In the genomic region with DNA sequence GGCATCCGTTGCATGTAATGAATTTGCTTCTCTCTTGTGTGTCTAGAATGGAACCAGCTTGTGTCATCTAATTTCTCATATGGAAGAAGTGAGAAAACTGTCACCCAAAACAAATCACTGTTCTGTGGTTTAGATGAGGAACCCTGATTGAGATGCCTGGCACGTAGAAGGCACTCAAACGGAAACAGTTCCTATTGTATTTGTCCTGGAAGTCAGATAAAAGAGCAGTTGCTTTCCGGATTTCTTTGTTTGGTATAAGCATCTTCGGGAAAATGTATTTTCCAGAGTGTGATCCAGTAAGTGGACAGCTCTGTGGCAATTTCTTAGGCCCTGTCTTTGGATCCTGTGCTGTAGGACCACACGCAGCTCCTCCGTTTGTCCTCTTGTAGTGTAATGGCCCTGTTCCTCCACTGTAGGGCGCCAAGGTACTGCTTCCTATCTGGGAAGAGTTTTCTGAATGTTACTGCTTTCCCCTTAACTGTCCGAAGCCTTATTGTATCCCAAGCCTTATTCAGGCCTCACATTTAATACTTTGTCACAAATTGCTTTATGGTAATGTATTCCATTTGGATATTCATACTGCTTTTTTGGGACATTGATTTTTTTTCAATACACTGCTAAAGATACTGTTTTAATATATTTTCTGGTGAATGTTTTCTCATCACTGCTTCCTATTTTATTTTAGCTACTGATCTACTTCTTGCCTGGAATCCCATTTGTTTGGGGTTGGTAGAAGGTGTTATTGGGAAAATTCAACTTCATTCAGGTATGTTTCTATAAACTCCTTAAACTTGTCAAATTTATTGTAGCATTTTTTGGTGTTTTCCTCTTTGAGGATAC, we compare ENCODE assay signal across 7 cellular contexts.
A peak's percentile ranks its signal among the peaks of the same experiment; 100 is the strongest.
DNase-seq lines count a peak whose midpoint lies in the region; ATAC-seq and TF ChIP-seq lines count a peak whose summit lies in the region.

No MANE protein-coding gene starts in this region.

- peak; percentile 90 for TF ChIP-seq CTCF in GM12875 (IDR thresholded peaks at IDR 0.05; ENCODE audit: borderline replicate concordance, insufficient read depth, low read depth, low read length)

- H3K4me1 Mint-ChIP-seq in T-helper 2 cell treated with Interferon-gamma antibody and Interleukin-4, amounts not matched to agents 5 μg/mL and 100 μg/mL, for 36 hours (ENCODE audit: low read depth) = peaks cover 5% of the 10 kb centered on the region

- ATAC-seq in HG02759 (IDR thresholded peaks at IDR 0.05; ENCODE audit: unreplicated experiment) = peak; percentile 64

- no peaks in the 10 kb centered on the region for H3K36me3 Mint-ChIP-seq in T-helper 2 cell treated with Interferon-gamma antibody and Interleukin-4, amounts not matched to agents 5 μg/mL and 100 μg/mL, for 36 hours (ENCODE audit: low read depth)

- no peak overlapping the region for H3K4me3 ChIP-seq in GM12875 (ENCODE audit: low read depth, low read length)
- H3K4me3 ChIP-seq in skeletal muscle cell (ENCODE audit: low read depth, low read length) = no peak overlapping the region

- no peaks in the 10 kb centered on the region for H3K9me3 Mint-ChIP-seq in T-helper 2 cell treated with Interferon-gamma antibody and Interleukin-4, amounts not matched to agents 5 μg/mL and 100 μg/mL, for 36 hours

- DNase-seq in NCI-H1694 (lab: John Stamatoyannopoulos, UW) = peak; percentile 15
- peak; percentile 43 for DNase-seq in T-helper 2 cell treated with Interferon-gamma antibody and Interleukin-4, amounts not matched to agents 5 μg/mL and 100 μg/mL, for 36 hours (ENCODE audit: low spot score)
- peak; percentile 92 for DNase-seq in astrocyte of the hippocampus (ENCODE audit: low read depth, low spot score)
- DNase-seq in hypothalamus (lab: John Stamatoyannopoulos, UW) = peak in 43 of 51 donors; percentile 8 to 93 (median 65)
- peak; percentile 59 for DNase-seq in skeletal muscle cell (ENCODE audit: low read depth)

- no peak overlapping the region for H3K27ac Mint-ChIP-seq in T-helper 2 cell treated with Interferon-gamma antibody and Interleukin-4, amounts not matched to agents 5 μg/mL and 100 μg/mL, for 36 hours

- H3K4me3 Mint-ChIP-seq in T-helper 2 cell treated with Interferon-gamma antibody and Interleukin-4, amounts not matched to agents 5 μg/mL and 100 μg/mL, for 36 hours = no peak overlapping the region

- no peaks in the 10 kb centered on the region for H3K27me3 Mint-ChIP-seq in T-helper 2 cell treated with Interferon-gamma antibody and Interleukin-4, amounts not matched to agents 5 μg/mL and 100 μg/mL, for 36 hours (ENCODE audit: low read depth)

Comparison
In these comparisons a context has a peak if more than half of its experiments do, and no peak if none do; other contexts are left out.
1. DNase-seq: peak in every context shown above with its lines; median percentile 92 in astrocyte of the hippocampus; 65 in hypothalamus; 59 in skeletal muscle cell; 43 in T-helper 2 cell treated with Interferon-gamma antibody and Interleukin-4, amounts not matched to agents 5 μg/mL and 100 μg/mL, for 36 hours; 15 in NCI-H1694.